ENCODE assay signal across 8 cellular contexts in the genomic region with DNA sequence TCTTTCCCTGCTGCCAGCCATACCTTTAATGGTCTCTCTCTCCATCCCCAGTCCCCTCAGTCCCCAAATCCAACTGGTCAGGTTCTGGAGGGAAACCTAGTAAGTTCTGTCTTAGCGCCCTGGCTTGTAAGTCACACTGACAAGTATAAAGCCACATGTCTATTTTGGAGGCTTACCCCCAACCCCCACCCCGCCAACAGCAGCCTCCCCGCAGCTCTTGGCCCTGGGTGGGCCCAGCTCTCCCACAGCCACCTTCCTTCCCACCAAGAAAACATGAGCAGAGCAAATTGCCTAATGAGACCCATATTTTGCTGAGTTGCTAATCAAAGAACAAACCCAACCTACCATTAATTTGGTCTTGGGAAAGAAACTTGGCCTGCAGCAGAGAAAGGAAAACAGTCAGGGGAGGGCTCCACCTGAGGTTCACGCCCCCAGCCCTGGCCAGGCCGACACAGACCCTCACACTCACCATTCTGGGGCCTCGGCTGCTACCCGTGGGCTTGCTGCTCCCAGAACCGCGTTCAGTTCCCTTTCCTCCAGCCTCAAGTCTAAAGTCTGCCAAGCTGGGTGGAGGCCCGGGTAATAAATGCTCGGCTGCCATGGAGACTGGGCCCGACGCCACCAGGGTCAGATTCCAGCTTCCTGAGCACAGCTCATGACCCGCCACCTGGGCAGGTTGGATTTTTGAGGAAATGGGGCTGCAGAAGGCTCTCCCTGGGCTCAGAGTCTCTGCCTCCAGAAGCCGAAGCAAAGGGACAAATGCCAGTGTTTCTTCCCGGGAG. TPM values are rescaled to one million over a fixed set of nuclear protein-coding genes. Genes with fewer than 3 reads are reported as not detected.
DNase-seq lines count a peak whose midpoint lies in the region; ATAC-seq and TF ChIP-seq lines count a peak whose summit lies in the region.

A gene with protein sequence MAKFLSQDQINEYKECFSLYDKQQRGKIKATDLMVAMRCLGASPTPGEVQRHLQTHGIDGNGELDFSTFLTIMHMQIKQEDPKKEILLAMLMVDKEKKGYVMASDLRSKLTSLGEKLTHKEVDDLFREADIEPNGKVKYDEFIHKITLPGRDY (minus strand): TSS at position 557 of the 782 bp plus-strand sequence. CDS start 85 bp downstream, at position 472.

- peak; percentile 74 for ATAC-seq in gastroesophageal sphincter
- ATAC-seq in GM21723 (IDR thresholded peaks at IDR 0.05; ENCODE audit: unreplicated experiment), result no peak
- ATAC-seq in GM19467 (IDR thresholded peaks at IDR 0.05; ENCODE audit: unreplicated experiment), result no peak
- ATAC-seq in GM21360 (IDR thresholded peaks at IDR 0.05; ENCODE audit: unreplicated experiment), result no peak

- TF ChIP-seq CTCF in gastroesophageal sphincter (IDR thresholded peaks at IDR 0.05), result no peak

- in situ Hi-C loops in G401 (cut with HindIII; ENCODE audit: low sequenced_read_pairs), result no loop called here

- no peaks in the 10 kb centered on the region for H3K27me3 ChIP-seq in gastroesophageal sphincter
- H3K27me3 ChIP-seq in rectal smooth muscle tissue (ENCODE audit: control insufficient read depth, insufficient read depth, low read length), result no peaks in the 10 kb centered on the region

- H3K27ac ChIP-seq in gastroesophageal sphincter (peak within 1 kb of the TSS in 3 of 4 donors; percentile 30 to 72 (median 63)), rectal smooth muscle tissue (ENCODE audit: low read depth, low read length) (peak within 1 kb of the TSS; percentile 15)

- peak within 1 kb of the TSS; percentile 10 to 47 for H3K4me3 ChIP-seq in gastroesophageal sphincter
- H3K4me3 ChIP-seq in rectal smooth muscle tissue (ENCODE audit: low read length), result peak within 1 kb of the TSS; percentile 67

- peak within 1 kb of the TSS; percentile 4 for H3K9ac ChIP-seq in rectal smooth muscle tissue (ENCODE audit: low read length)

- H3K4me1 ChIP-seq in gastroesophageal sphincter, result peaks cover 0 to 55% (median 32%) of the 10 kb centered on the region in 3 donors
- peaks cover 16% of the 10 kb centered on the region for H3K4me1 ChIP-seq in rectal smooth muscle tissue (ENCODE audit: control insufficient read depth, insufficient read depth, low read length)

- WGBS in gastroesophageal sphincter (ENCODE audit: low coverage in 1 of 2), 2 donors, result 25% methylated on average over 7 of the region's 16 CpGs; no CpG with 5 or more reads in 1 of the 2 donors

- no peaks in the 10 kb centered on the region for H3K9me3 ChIP-seq in gastroesophageal sphincter

- TF ChIP-seq EP300 in gastroesophageal sphincter (IDR thresholded peaks at IDR 0.05), result no peak

- DNase-seq in G401 (ENCODE audit: low spot score) (peak; percentile 90), NOMO-1 treated with DMSO at 0.1 percent for 48 hours (lab: John Stamatoyannopoulos, UW; ENCODE audit: unreplicated experiment) (peak; percentile 55), NAMALWA (ENCODE audit: low spot score) (no peak)

- no peak for TF ChIP-seq POLR2A in gastroesophageal sphincter (IDR thresholded peaks at IDR 0.05)

- H3K36me3 ChIP-seq in gastroesophageal sphincter (peaks cover 0 to 6% of the 10 kb centered on the region in 2 donors), rectal smooth muscle tissue (ENCODE audit: control insufficient read depth, insufficient read depth, low read length) (no peaks in the 10 kb centered on the region)

RNA-seq across cellular contexts. Expression of the gene that starts here (rescaled TPM):
- total RNA-seq in G401 (2014; rRNA removed; shearing (Covaris generic)), result 1.1 and 2.4 TPM in 2 replicates
- total RNA-seq in gastroesophageal sphincter, result 10 to 100 TPM; 16.8 to 77.8 (median 48.9) TPM
